ENCODE assay signal across 28 cellular contexts in the genomic region with DNA sequence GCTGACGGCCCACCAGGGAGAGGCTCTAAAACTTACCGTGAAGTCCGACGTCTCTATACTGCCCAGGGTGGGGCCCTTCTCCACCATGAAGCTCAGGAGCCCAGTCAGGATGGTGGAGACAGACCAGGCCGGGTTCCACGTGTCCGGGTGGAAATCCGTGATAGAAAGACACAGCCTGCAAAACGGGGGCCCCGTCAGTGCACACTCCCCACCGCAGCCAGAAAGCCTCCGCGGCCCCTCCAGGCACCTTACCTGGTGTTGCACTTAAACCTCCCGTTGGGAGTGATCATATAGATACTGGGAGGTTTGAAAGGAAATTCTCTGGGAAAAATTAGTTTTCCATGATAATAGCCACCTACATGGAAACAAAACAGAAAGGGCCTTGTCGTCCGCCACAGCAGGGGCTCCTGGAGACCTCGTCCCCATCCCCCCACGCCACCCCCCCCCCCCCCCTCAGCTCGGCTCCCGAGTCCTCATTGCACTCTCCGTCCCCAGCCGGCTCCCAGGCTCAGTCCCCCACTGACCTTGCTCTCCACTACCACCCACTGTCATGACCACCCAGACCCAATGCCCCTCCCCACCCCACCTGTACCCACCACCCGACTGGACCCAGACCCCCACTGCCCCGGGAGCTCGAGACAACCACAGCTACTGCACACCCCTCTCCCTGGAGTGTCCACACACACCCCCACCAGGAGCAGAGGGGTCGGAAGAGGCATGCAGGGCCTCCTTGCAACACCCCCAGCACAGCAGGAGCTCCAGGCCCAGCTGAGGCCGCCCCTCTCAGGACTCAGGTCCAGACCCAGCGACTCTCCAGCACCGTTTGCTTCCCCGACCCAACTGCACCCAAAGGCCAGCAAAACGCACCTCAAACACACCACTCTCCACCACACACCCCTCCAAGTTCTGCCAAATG. TPM values are rescaled to one million over a fixed set of nuclear protein-coding genes. Genes with fewer than 3 reads are reported as not detected.
DNase-seq lines count a peak whose midpoint lies in the region; ATAC-seq and TF ChIP-seq lines count a peak whose summit lies in the region.
"Had no signal": no experiment of that assay in that cellular context is flagged by ENCODE, and none has a peak within 500 bp of the region (broad histone marks: within the 10 kb centered on the region; RNA-seq: fewer than 3 reads in every experiment).

No MANE protein-coding gene starts in this region.

- H3K36me3 Mint-ChIP-seq in activated CD4-positive, alpha-beta T cell treated with anti-CD3 and anti-CD28 coated beads, Interleukin-2, amount 10 ng/mL, durations not matched to agents 7 days and 5 days (ENCODE audit: low read depth): peaks cover 44% of the 10 kb centered on the region
- H3K36me3 Mint-ChIP-seq in central memory CD8-positive, alpha-beta T cell (ENCODE audit: insufficient read depth): peaks cover 40% of the 10 kb centered on the region
- peaks cover 65% of the 10 kb centered on the region for H3K36me3 Mint-ChIP-seq in nephron progenitor cell (ENCODE audit: low read depth)

- peaks cover 7% of the 10 kb centered on the region; the same call in 1 of the 2 replicates for H3K4me1 ChIP-seq in HUES48 (ENCODE audit: control insufficient read depth, insufficient read depth, low read length)
- no peaks in the 10 kb centered on the region for H3K4me1 ChIP-seq in tibial artery
- H3K4me1 ChIP-seq in ascending aorta: no peaks in the 10 kb centered on the region
- no peaks in the 10 kb centered on the region for H3K4me1 ChIP-seq in SJCRH30
- H3K4me1 ChIP-seq: gastrocnemius medialis had no signal

- H3K9me3 ChIP-seq in HUES48 (ENCODE audit: control insufficient read depth, insufficient read depth, low read length) (no peaks in the 10 kb centered on the region), tibial artery (no peaks in the 10 kb centered on the region), ascending aorta (no peaks in the 10 kb centered on the region), SJCRH30 (replicated peaks) (no peaks in the 10 kb centered on the region)
- H3K9me3 ChIP-seq: gastrocnemius medialis, prostate gland, suprapubic skin had no signal

- no peak for ATAC-seq in central memory CD8-positive, alpha-beta T cell (replicated peaks; ENCODE audit: extremely low read depth, poor library complexity, severe bottlenecking)
- ATAC-seq: activated naive CD4-positive, alpha-beta T cell treated with anti-CD3 and anti-CD28 coated beads, Interleukin-2, amount 50 U/mL, for 72 hours; gastrocnemius medialis; stimulated activated memory B cell treated with anti-CD40 and anti-IgM and Interleukin-4, amounts not matched to agents 10 μg/mL and 1 μg/mL and 100 μg/mL, for 72 hours had no signal

- H3K9ac ChIP-seq in HUES48 (ENCODE audit: low read depth, low read length): no peak overlapping the region

- POLR2A ChIA-PET in activated CD4-positive, alpha-beta T cell treated with anti-CD3 and anti-CD28 coated beads, Interleukin-2, amount 10 ng/mL, durations not matched to agents 7 days and 5 days (lab: Charles Lee): no interaction called here

- peaks cover 10% of the 10 kb centered on the region for H3K4me1 Mint-ChIP-seq in activated CD4-positive, alpha-beta T cell treated with anti-CD3 and anti-CD28 coated beads, Interleukin-2, amount 10 ng/mL, durations not matched to agents 7 days and 5 days
- H3K4me1 Mint-ChIP-seq in central memory CD8-positive, alpha-beta T cell: peaks cover 27% of the 10 kb centered on the region
- peaks cover 22% of the 10 kb centered on the region for H3K4me1 Mint-ChIP-seq in nephron progenitor cell

- H3K4me3 ChIP-seq in HUES48 (ENCODE audit: low read depth, low read length): no peak overlapping the region
- H3K4me3 ChIP-seq in tibial artery: no peak overlapping the region
- no peak overlapping the region for H3K4me3 ChIP-seq in ascending aorta
- no peak overlapping the region for H3K4me3 ChIP-seq in SJCRH30
- H3K4me3 ChIP-seq: gastrocnemius medialis, prostate gland, suprapubic skin had no signal

- H3K9me3 Mint-ChIP-seq in activated CD4-positive, alpha-beta T cell treated with anti-CD3 and anti-CD28 coated beads, Interleukin-2, amount 10 ng/mL, durations not matched to agents 7 days and 5 days: no peaks in the 10 kb centered on the region
- no peaks in the 10 kb centered on the region for H3K9me3 Mint-ChIP-seq in central memory CD8-positive, alpha-beta T cell
- no peaks in the 10 kb centered on the region for H3K9me3 Mint-ChIP-seq in nephron progenitor cell
- H3K9me3 Mint-ChIP-seq: activated B cell treated with CpG ODN at 0.5 μM for 24 hours; activated naive CD4-positive, alpha-beta T cell treated with anti-CD3 and anti-CD28 coated beads, Interleukin-2, amount 50 U/mL, for 72 hours; dendritic cell treated with granulocyte-macrophage colony-stimulating factor and Interleukin-4, amounts not matched to agents 40 ng/mL and 50 ng/mL, for 4 days; immature natural killer cell; stimulated activated memory B cell treated with anti-CD40 and anti-IgM and Interleukin-4, amounts not matched to agents 10 μg/mL and 1 μg/mL and 100 μg/mL, for 72 hours had no signal

- peaks cover 72% of the 10 kb centered on the region for H3K36me3 ChIP-seq in HUES48 (ENCODE audit: control insufficient read depth, insufficient read depth, low read length)
- peaks cover 58 to 90% (median 81%) of the 10 kb centered on the region in 3 donors for H3K36me3 ChIP-seq in tibial artery
- peaks cover 68 to 87% of the 10 kb centered on the region in 2 donors for H3K36me3 ChIP-seq in ascending aorta
- peaks cover 62% of the 10 kb centered on the region for H3K36me3 ChIP-seq in SJCRH30

- H3K27me3 ChIP-seq in HUES48 (ENCODE audit: control insufficient read depth, insufficient read depth, low read length): no peaks in the 10 kb centered on the region
- H3K27me3 ChIP-seq in tibial artery: no peaks in the 10 kb centered on the region
- no peaks in the 10 kb centered on the region for H3K27me3 ChIP-seq in ascending aorta
- H3K27me3 ChIP-seq in SJCRH30: no peaks in the 10 kb centered on the region
- H3K27me3 ChIP-seq: gastrocnemius medialis, suprapubic skin had no signal

- intact Hi-C loops in tibial artery (cut with DNase I; ENCODE audit: low total_unique reads): no loop called here
- intact Hi-C loops in ascending aorta (cut with DNase I): no loop called here

- no peak overlapping the region for H3K4me3 Mint-ChIP-seq in activated CD4-positive, alpha-beta T cell treated with anti-CD3 and anti-CD28 coated beads, Interleukin-2, amount 10 ng/mL, durations not matched to agents 7 days and 5 days
- H3K4me3 Mint-ChIP-seq in central memory CD8-positive, alpha-beta T cell: no peak overlapping the region
- no peak overlapping the region for H3K4me3 Mint-ChIP-seq in nephron progenitor cell
- H3K4me3 Mint-ChIP-seq: activated B cell treated with CpG ODN at 0.5 μM for 24 hours; dendritic cell treated with granulocyte-macrophage colony-stimulating factor and Interleukin-4, amounts not matched to agents 40 ng/mL and 50 ng/mL, for 4 days; immature natural killer cell; stimulated activated memory B cell treated with anti-CD40 and anti-IgM and Interleukin-4, amounts not matched to agents 10 μg/mL and 1 μg/mL and 100 μg/mL, for 72 hours had no signal

- DNase-seq in activated CD4-positive, alpha-beta T cell treated with anti-CD3 and anti-CD28 coated beads, Interleukin-2, amount 10 ng/mL, durations not matched to agents 7 days and 5 days: no peak
- no peak for DNase-seq in activated CD4-positive, alpha-beta T cell treated with anti-CD3 and anti-CD28 coated beads, Interleukin-2, amount 50 U/mL, for 1 hour
- no peak for DNase-seq in central memory CD8-positive, alpha-beta T cell (ENCODE audit: low spot score in 2 of 2)
- DNase-seq in nephron progenitor cell: no peak
- no peak for DNase-seq in tibial artery
- no peak for DNase-seq in ascending aorta (ENCODE audit: low spot score in 2 of 2)
- DNase-seq in SJCRH30: no peak
- DNase-seq: 8988T; activated B cell treated with CpG ODN at 0.5 μM for 24 hours; activated CD4-positive, alpha-beta T cell treated with anti-CD3 and anti-CD28 coated beads, Interleukin-2, amount 50 U/mL, for 48 hours; aorta; DMS153; gastrocnemius medialis; immature natural killer cell; mesenchymal stem cell; NCI-H1436 treated with DMSO at 0.1 percent for 48 hours; NCI-H446; NCI-H82; RPMI8226; stimulated activated CD4-positive, alpha-beta T cell treated with anti-CD3 and anti-CD28 coated beads, Interleukin-4, amount 100 ng/mL, for 4 hours; T1000 had no signal

- TF ChIP-seq CTCF in nephron progenitor cell (IDR thresholded peaks at IDR 0.05) (no peak), tibial artery (IDR thresholded peaks at IDR 0.05) (no peak), ascending aorta (IDR thresholded peaks at IDR 0.05) (no peak)

- H3K27ac ChIP-seq in HUES48 (ENCODE audit: low read depth, low read length) (peak overlapping the region; percentile 33), tibial artery (no peak overlapping the region), ascending aorta (no peak overlapping the region), SJCRH30 (no peak overlapping the region)
- H3K27ac ChIP-seq: gastrocnemius medialis, prostate gland, suprapubic skin had no signal

- H3K27me3 Mint-ChIP-seq in activated CD4-positive, alpha-beta T cell treated with anti-CD3 and anti-CD28 coated beads, Interleukin-2, amount 10 ng/mL, durations not matched to agents 7 days and 5 days: no peaks in the 10 kb centered on the region
- H3K27me3 Mint-ChIP-seq in central memory CD8-positive, alpha-beta T cell: no peaks in the 10 kb centered on the region
- no peaks in the 10 kb centered on the region for H3K27me3 Mint-ChIP-seq in nephron progenitor cell (ENCODE audit: low read depth, poor library complexity)
- H3K27me3 Mint-ChIP-seq: activated B cell treated with CpG ODN at 0.5 μM for 24 hours; dendritic cell treated with granulocyte-macrophage colony-stimulating factor and Interleukin-4, amounts not matched to agents 40 ng/mL and 50 ng/mL, for 4 days; stimulated activated memory B cell treated with anti-CD40 and anti-IgM and Interleukin-4, amounts not matched to agents 10 μg/mL and 1 μg/mL and 100 μg/mL, for 72 hours had no signal

- CTCF ChIA-PET in activated CD4-positive, alpha-beta T cell treated with anti-CD3 and anti-CD28 coated beads, Interleukin-2, amount 10 ng/mL, durations not matched to agents 7 days and 5 days (lab: Charles Lee): interaction anchor here (1.9 kb wide), 1 partner anchor 14 kb away, joined by 6 read pairs; no protein-coding TSS in a partner anchor

- peak overlapping the region; percentile 41 for H3K27ac Mint-ChIP-seq in activated CD4-positive, alpha-beta T cell treated with anti-CD3 and anti-CD28 coated beads, Interleukin-2, amount 10 ng/mL, durations not matched to agents 7 days and 5 days
- peak overlapping the region; percentile 65 for H3K27ac Mint-ChIP-seq in central memory CD8-positive, alpha-beta T cell (ENCODE audit: low read depth)
- peak overlapping the region; percentile 83 for H3K27ac Mint-ChIP-seq in nephron progenitor cell
- H3K27ac Mint-ChIP-seq: activated B cell treated with CpG ODN at 0.5 μM for 24 hours; dendritic cell treated with granulocyte-macrophage colony-stimulating factor and Interleukin-4, amounts not matched to agents 40 ng/mL and 50 ng/mL, for 4 days had no signal

RNA-seq across cellular contexts. Expression of gene C1QTNF12, which starts 10.7 kb away (rescaled TPM):
- total RNA-seq in activated CD4-positive, alpha-beta T cell treated with anti-CD3 and anti-CD28 coated beads, Interleukin-2, amount 10 ng/mL, durations not matched to agents 7 days and 5 days: 1 to 10 TPM; 1.2 to 1.4 TPM
- not detected for total RNA-seq in ascending aorta
- total RNA-seq in SJCRH30 (2014; rRNA removed; shearing (Covaris generic)): 0.30 TPM in 1 of 2 replicates, not detected in the other
- total RNA-seq: H4 had no signal

RNA-seq across cellular contexts. Expression of gene UBE2J2, which starts 16.4 kb away (rescaled TPM):
- 10 to 100 TPM; 63.4 to 63.7 TPM for total RNA-seq in activated CD4-positive, alpha-beta T cell treated with anti-CD3 and anti-CD28 coated beads, Interleukin-2, amount 10 ng/mL, durations not matched to agents 7 days and 5 days
- total RNA-seq in ascending aorta: 25.2 TPM
- 109 and 115 TPM in 2 replicates for total RNA-seq in SJCRH30 (2014; rRNA removed; shearing (Covaris generic))

RNA-seq across cellular contexts. Expression of gene SCNN1D, which starts 23.0 kb away (rescaled TPM):
- 1 to 10 TPM; 5.1 to 6.6 TPM for total RNA-seq in activated CD4-positive, alpha-beta T cell treated with anti-CD3 and anti-CD28 coated beads, Interleukin-2, amount 10 ng/mL, durations not matched to agents 7 days and 5 days
- 0.32 TPM for total RNA-seq in ascending aorta
- 1.1 and 2.2 TPM in 2 replicates for total RNA-seq in SJCRH30 (2014; rRNA removed; shearing (Covaris generic))

RNA-seq across cellular contexts. Expression of gene B3GALT6, which starts 25.2 kb away (rescaled TPM):
- 10 to 100 TPM; 15.8 to 19.2 TPM for total RNA-seq in activated CD4-positive, alpha-beta T cell treated with anti-CD3 and anti-CD28 coated beads, Interleukin-2, amount 10 ng/mL, durations not matched to agents 7 days and 5 days
- total RNA-seq in ascending aorta: 94.9 TPM
- 32.4 and 33.4 TPM in 2 replicates for total RNA-seq in SJCRH30 (2014; rRNA removed; shearing (Covaris generic))

RNA-seq across cellular contexts. Expression of gene SDF4, which starts 25.4 kb away (rescaled TPM):
- 10 to 100 TPM; 81.7 to 91.4 TPM for total RNA-seq in activated CD4-positive, alpha-beta T cell treated with anti-CD3 and anti-CD28 coated beads, Interleukin-2, amount 10 ng/mL, durations not matched to agents 7 days and 5 days
- total RNA-seq in ascending aorta: 223 TPM
- total RNA-seq in SJCRH30 (2014; rRNA removed; shearing (Covaris generic)): 86.7 and 87.1 TPM in 2 replicates
